In genomic region chr19:47067215-47067847, GRCh38 we compare ENCODE assay signal across 28 cellular contexts. TPM values are rescaled to one million over a fixed set of nuclear protein-coding genes. Genes with fewer than 3 reads are reported as not detected.
"Had no signal": no experiment of that assay in that cellular context is flagged by ENCODE, and none has a peak within 500 bp of the region (broad histone marks: within the 10 kb centered on the region; RNA-seq: fewer than 3 reads in every experiment).

No MANE protein-coding gene starts in this region.

- H3K27me3 ChIP-seq: heart right ventricle, hepatocyte, neutrophil, ovary, right atrium auricular region, right lobe of liver, stomach, testis, thyroid gland, upper lobe of right lung had no signal

- ATAC-seq: naive thymus-derived CD8-positive, alpha-beta T cell; upper lobe of right lung had no signal

- H3K36me3 ChIP-seq: ovary had no signal

- H3K9me3 Mint-ChIP-seq: naive thymus-derived CD8-positive, alpha-beta T cell; nephron; neural crest cell had no signal

- H3K27ac Mint-ChIP-seq: naive thymus-derived CD8-positive, alpha-beta T cell; nephron; progenitor cell of endocrine pancreas had no signal

- H2AFZ ChIP-seq: hepatocyte had no signal

- H3K4me1 ChIP-seq: heart right ventricle, lower lobe of right lung, right atrium auricular region, right lobe of liver, testis, thyroid gland, upper lobe of right lung had no signal

- DNase-seq: glutamatergic neuron; heart right ventricle; islet precursor cell; lower lobe of right lung; mammary epithelial cell; mesenchymal stem cell; naive thymus-derived CD8-positive, alpha-beta T cell; occipital lobe; ovary; right lobe of liver; stimulated activated CD4-positive, alpha-beta T cell treated with anti-CD3 and anti-CD28 coated beads, Interleukin-1b, Interleukin-23, amount 100 ng/mL, for 48 hours; stimulated activated CD4-positive, alpha-beta T cell treated with anti-CD3 and anti-CD28 coated beads, Interleukin-2, amount 100 ng/mL, for 48 hours; stimulated activated CD4-positive, alpha-beta T cell treated with anti-CD3 and anti-CD28 coated beads, Interleukin-4, amount 100 ng/mL, for 4 hours; stimulated activated CD8-positive, alpha-beta memory T cell treated with anti-CD3 and anti-CD28 coated beads, Interleukin-4, amount 100 ng/mL, for 48 hours; stimulated activated naive CD4-positive, alpha-beta T cell; stomach; testis; thyroid gland; trophoblast cell; upper lobe of right lung had no signal

- H3K4me3 ChIP-seq: heart right ventricle, hepatocyte, lower lobe of right lung, ovary, right atrium auricular region, right lobe of liver, smooth muscle cell, stomach, testis, thyroid gland, upper lobe of right lung had no signal

- H3K4me1 Mint-ChIP-seq: nephron had no signal

- H3K79me2 ChIP-seq: hepatocyte had no signal

- H3K9me3 ChIP-seq: heart right ventricle, lower lobe of right lung, neutrophil, ovary, right atrium auricular region, right lobe of liver, stomach, testis, thyroid gland, upper lobe of right lung had no signal

- H3K27ac ChIP-seq: heart right ventricle, hepatocyte, lower lobe of right lung, neutrophil, ovary, right atrium auricular region, right lobe of liver, stomach, testis, thyroid gland, upper lobe of right lung had no signal

- H3K4me3 Mint-ChIP-seq: naive thymus-derived CD8-positive, alpha-beta T cell; nephron; neural crest cell had no signal

- H3K27me3 Mint-ChIP-seq: naive thymus-derived CD8-positive, alpha-beta T cell; progenitor cell of endocrine pancreas had no signal

- H3K4me2 ChIP-seq: hepatocyte, smooth muscle cell had no signal

RNA-seq across cellular contexts. Expression of gene NPAS1, which starts 47.7 kb away (rescaled TPM):
- total RNA-seq: liver had no signal
